ENCODE assay signal across 32 cellular contexts in the genomic region with DNA sequence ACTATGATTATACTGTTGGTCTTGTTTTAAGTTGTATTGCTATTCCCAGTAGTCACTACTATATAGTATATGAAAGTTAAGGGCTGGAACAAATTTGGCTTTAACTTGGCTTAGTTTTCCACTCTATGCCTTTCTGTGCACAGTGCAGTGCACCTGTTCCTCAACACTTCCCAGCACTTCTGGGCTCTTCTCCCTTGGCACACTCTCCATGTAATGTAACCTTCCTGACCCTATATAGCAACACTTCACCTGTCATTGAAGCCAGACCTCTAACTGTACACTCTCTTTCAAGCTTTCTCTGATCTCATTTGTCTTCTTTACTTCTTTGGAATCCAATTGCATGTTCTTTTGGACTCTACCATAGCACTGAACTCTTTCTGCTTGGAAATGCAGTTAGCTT.
"Had no signal": no experiment of that assay in that cellular context is flagged by ENCODE, and none has a peak within 500 bp of the region (broad histone marks: within the 10 kb centered on the region; RNA-seq: fewer than 3 reads in every experiment).

No MANE protein-coding gene starts in this region.

- H3K27me3 Mint-ChIP-seq: activated naive CD8-positive, alpha-beta T cell; central memory CD8-positive, alpha-beta T cell; dendritic cell treated with granulocyte-macrophage colony-stimulating factor and Interleukin-4, amounts not matched to agents 40 ng/mL and 50 ng/mL, for 4 days had no signal

- H3K27me3 ChIP-seq: brain microvascular endothelial cell had no signal

- H3K4me1 Mint-ChIP-seq: activated B cell treated with CpG ODN at 0.5 μM for 24 hours; activated T-helper 17 cell treated with anti-CD3 and anti-CD28 coated beads, Interleukin-2, amount 50 U/mL, for 72 hours; central memory CD8-positive, alpha-beta T cell had no signal

- DNase-seq: activated B cell treated with CpG ODN at 0.5 μM for 24 hours; activated CD4-positive, alpha-beta T cell treated with anti-CD3 and anti-CD28 coated beads for 48 hours; activated CD4-positive, alpha-beta T cell treated with anti-CD3 and anti-CD28 coated beads, Interleukin-2, amount 50 U/mL, for 1 hour; activated CD4-positive, alpha-beta T cell treated with anti-CD3 and anti-CD28 coated beads, Interleukin-2, amount 50 U/mL, for 48 hours; activated CD8-positive, alpha-beta memory T cell treated with anti-CD3 and anti-CD28 coated beads for 24 hours; activated CD8-positive, alpha-beta T cell treated with anti-CD3 and anti-CD28 coated beads for 36 hours; activated effector memory CD4-positive, alpha-beta T cell treated with Interleukin-2 at 50 U/mL for 16 hours; activated gamma-delta T cell treated with Interleukin-2 at 50 U/mL for 16 hours; activated naive CD4-positive, alpha-beta T cell treated with anti-CD3 and anti-CD28 coated beads, Interleukin-2, amount 50 U/mL, for 16 hours; activated naive CD4-positive, alpha-beta T cell treated with Interleukin-2 at 50 U/mL for 16 hours; activated T-cell treated with anti-CD3 and anti-CD28 coated beads, Interleukin-2, amount 50 U/mL, for 4 hours; amniotic stem cell; anterior cingulate cortex; brain microvascular endothelial cell; dorsolateral prefrontal cortex; effector memory CD4-positive, alpha-beta T cell; endodermal cell; foreskin fibroblast; head of caudate nucleus; T1000; WERI-Rb-1 had no signal

- H3K36me3 Mint-ChIP-seq: activated naive CD8-positive, alpha-beta T cell had no signal

- H3K27ac Mint-ChIP-seq: activated B cell treated with CpG ODN at 0.5 μM for 24 hours; activated CD8-positive, alpha-beta T cell treated with anti-CD3 and anti-CD28 coated beads for 36 hours; activated naive CD8-positive, alpha-beta T cell; activated T-helper 17 cell treated with anti-CD3 and anti-CD28 coated beads, Interleukin-2, amount 50 U/mL, for 72 hours; dendritic cell treated with granulocyte-macrophage colony-stimulating factor and Interleukin-4, amounts not matched to agents 40 ng/mL and 50 ng/mL, for 4 days; endodermal cell; T-helper 2 cell treated with Interferon-gamma antibody and Interleukin-4, amounts not matched to agents 5 μg/mL and 100 μg/mL, for 36 hours had no signal

- ATAC-seq: activated CD4-positive, CD25-positive, alpha-beta regulatory T cell treated with anti-CD3 and anti-CD28 coated beads, Interleukin-2, amount 50 U/mL, for 24 hours; activated CD8-positive, alpha-beta T cell treated with anti-CD3 and anti-CD28 coated beads for 36 hours; activated T-cell treated with anti-CD3 and anti-CD28 coated beads, Interleukin-2, amount 50 U/mL, for 4 hours; activated T-helper 17 cell treated with anti-CD3 and anti-CD28 coated beads, Interleukin-2, amount 50 U/mL, for 72 hours; esophagus mucosa had no signal

- FAIRE-seq: astrocyte, bronchial epithelial cell, frontal cortex had no signal

- H3K4me3 Mint-ChIP-seq: activated B cell treated with CpG ODN at 0.5 μM for 24 hours; activated CD8-positive, alpha-beta T cell treated with anti-CD3 and anti-CD28 coated beads for 36 hours; activated naive CD8-positive, alpha-beta T cell; activated T-cell treated with anti-CD3 and anti-CD28 coated beads, Interleukin-2, amount 50 U/mL, for 4 hours; activated T-helper 17 cell treated with anti-CD3 and anti-CD28 coated beads, Interleukin-2, amount 50 U/mL, for 72 hours; central memory CD8-positive, alpha-beta T cell; dendritic cell treated with granulocyte-macrophage colony-stimulating factor and Interleukin-4, amounts not matched to agents 40 ng/mL and 50 ng/mL, for 4 days; endodermal cell; T-helper 2 cell treated with Interferon-gamma antibody and Interleukin-4, amounts not matched to agents 5 μg/mL and 100 μg/mL, for 36 hours had no signal

- H3K36me3 ChIP-seq: brain microvascular endothelial cell, WERI-Rb-1 had no signal

- H3K4me3 ChIP-seq: coronary artery, dorsolateral prefrontal cortex had no signal

- H3K27ac ChIP-seq: brain microvascular endothelial cell, coronary artery, dorsolateral prefrontal cortex, WERI-Rb-1 had no signal

- H3K9me3 Mint-ChIP-seq: activated B cell treated with CpG ODN at 0.5 μM for 24 hours; activated CD8-positive, alpha-beta T cell treated with anti-CD3 and anti-CD28 coated beads for 36 hours; activated T-cell treated with anti-CD3 and anti-CD28 coated beads, Interleukin-2, amount 50 U/mL, for 4 hours; activated T-helper 17 cell treated with anti-CD3 and anti-CD28 coated beads, Interleukin-2, amount 50 U/mL, for 72 hours; central memory CD8-positive, alpha-beta T cell; dendritic cell treated with granulocyte-macrophage colony-stimulating factor and Interleukin-4, amounts not matched to agents 40 ng/mL and 50 ng/mL, for 4 days; endodermal cell; T-helper 2 cell treated with Interferon-gamma antibody and Interleukin-4, amounts not matched to agents 5 μg/mL and 100 μg/mL, for 36 hours had no signal
